ENCODE assay signal across 12 cellular contexts in the genomic region with DNA sequence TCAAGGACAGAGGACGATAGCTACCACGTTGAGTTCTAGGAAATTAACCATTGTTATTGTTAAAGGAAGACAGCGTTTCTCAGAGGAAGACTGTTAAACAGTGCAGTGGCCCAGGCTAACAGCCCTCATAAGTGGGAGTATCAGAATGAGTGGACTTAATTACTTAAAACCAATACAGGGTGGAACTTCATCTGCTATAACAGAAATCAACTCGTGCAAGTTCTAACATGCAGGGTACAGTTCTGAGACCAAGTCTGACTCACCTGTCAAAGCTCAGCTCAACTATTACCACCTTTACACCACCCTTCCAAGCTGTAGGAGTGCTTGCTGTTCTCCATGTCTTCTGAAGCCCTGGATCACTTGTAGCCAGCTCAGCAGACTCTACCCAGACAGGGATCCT. TPM values are rescaled to one million over a fixed set of nuclear protein-coding genes. Genes with fewer than 3 reads are reported as not detected.
DNase-seq lines count a peak whose midpoint lies in the region; ATAC-seq lines count a peak whose summit lies in the region.
"Had no signal": no experiment of that assay in that cellular context is flagged by ENCODE, and none has a peak within 500 bp of the region (broad histone marks: within the 10 kb centered on the region; RNA-seq: fewer than 3 reads in every experiment).

No MANE protein-coding gene starts in this region.

- H3K36me3 ChIP-seq in esophagus (ENCODE audit: control insufficient read depth in 2 of 2, insufficient read depth in 2 of 2, low read length in 1 of 2): no peaks in the 10 kb centered on the region

- DNase-seq in hippocampal formation (lab: John Stamatoyannopoulos, UW) (no peak), cortex of kidney (lab: John Stamatoyannopoulos, UW) (no peak)
- DNase-seq: activated CD8-positive, alpha-beta memory T cell treated with anti-CD3 and anti-CD28 coated beads, Interleukin-2, amount 50 U/mL, for 4 hours; islet precursor cell; NCI-H1105; stimulated activated naive CD4-positive, alpha-beta T cell had no signal

- no peaks in the 10 kb centered on the region for H3K27me3 ChIP-seq in esophagus (ENCODE audit: control insufficient read depth in 1 of 2, insufficient read depth in 2 of 2, low read length in 2 of 2)

- peak overlapping the region; percentile 16 to 61 for H3K27ac ChIP-seq in esophagus (ENCODE audit: low read depth in 2 of 2, low read length in 1 of 2)

- no peak overlapping the region for H3K4me3 ChIP-seq in esophagus (ENCODE audit: low read depth in 1 of 2, low read length in 2 of 2)

- peaks cover 0 to 6% of the 10 kb centered on the region in 2 donors for H3K4me1 ChIP-seq in esophagus (ENCODE audit: control insufficient read depth in 2 of 2, insufficient read depth in 2 of 2, low read length in 1 of 2)

- WGBS in esophagus, 2 donors: 39 to 47% methylated on average over 4 of the region's 4 CpGs

- H3K9me3 ChIP-seq in esophagus (ENCODE audit: control insufficient read depth in 2 of 2, insufficient read depth in 1 of 2, low read depth in 1 of 2, low read length in 1 of 2): no peaks in the 10 kb centered on the region

- ATAC-seq in GM18861 (IDR thresholded peaks at IDR 0.05; ENCODE audit: unreplicated experiment) (peak; percentile 50), GM21423 (IDR thresholded peaks at IDR 0.05; ENCODE audit: unreplicated experiment) (peak; percentile 30), HG03280 (IDR thresholded peaks at IDR 0.05; ENCODE audit: unreplicated experiment) (peak; percentile 31), HG03039 (IDR thresholded peaks at IDR 0.05; ENCODE audit: unreplicated experiment) (no peak)

RNA-seq across cellular contexts. Expression of a gene that starts 26.4 kb away (rescaled TPM):
- under 1 TPM; 0.39 to 0.85 TPM for polyA plus RNA-seq in esophagus
- polyA plus RNA-seq: neural cell had no signal

RNA-seq across cellular contexts. Expression of a gene that starts 59.5 kb away (rescaled TPM):
- 1 to 10 TPM; 1.9 to 2.6 TPM for polyA plus RNA-seq in esophagus
- polyA plus RNA-seq: neural cell had no signal
